In the genomic region with DNA sequence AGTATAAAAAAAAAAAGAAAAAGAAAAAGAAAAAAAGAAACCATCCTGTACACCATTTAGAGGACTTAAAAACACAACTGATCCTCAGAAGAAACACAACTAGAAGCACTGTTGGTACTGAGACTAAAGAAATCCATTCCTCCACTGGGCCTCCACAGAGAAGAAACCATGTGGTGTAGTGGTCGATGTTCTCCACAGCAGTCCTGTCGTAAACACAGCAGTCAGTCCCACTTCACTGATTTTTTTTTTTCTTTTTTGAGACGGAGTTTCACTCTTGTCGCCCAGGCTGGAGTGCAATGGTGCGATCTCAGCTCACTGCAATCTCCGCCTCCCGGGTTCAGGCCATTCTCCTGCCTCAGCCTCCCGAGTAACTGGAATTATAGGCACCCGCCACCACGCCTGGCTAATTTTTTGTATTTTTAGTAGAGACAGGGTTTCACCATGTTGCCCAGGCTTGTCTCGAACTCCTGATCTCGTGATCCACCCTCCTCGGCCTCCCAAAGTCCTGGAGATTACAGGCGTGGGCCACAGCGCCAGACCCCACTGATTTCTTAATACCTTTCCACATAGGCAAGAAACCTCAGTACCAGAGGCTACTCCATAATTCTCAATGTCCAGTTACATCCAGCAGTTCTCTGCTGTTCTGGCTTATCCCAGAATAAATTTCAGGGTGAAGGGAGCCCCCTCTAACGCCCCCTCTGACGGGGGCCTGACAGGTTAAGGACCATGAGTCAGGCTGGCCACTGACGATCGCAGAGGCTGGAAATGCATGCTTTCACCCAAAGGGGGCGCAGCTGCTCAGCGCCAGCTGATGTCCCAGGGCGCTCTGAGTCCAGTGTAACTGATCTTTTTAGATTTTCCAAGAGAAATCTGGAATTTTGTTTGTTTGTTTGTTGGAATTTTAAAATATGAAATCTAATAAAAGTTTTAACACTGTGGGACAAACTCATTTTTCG, we compare ENCODE assay signal across 9 cellular contexts. TPM values are rescaled to one million over a fixed set of nuclear protein-coding genes. Genes with fewer than 3 reads are reported as not detected.
DNase-seq lines count a peak whose midpoint lies in the region; TF ChIP-seq lines count a peak whose summit lies in the region.
"Had no signal": no experiment of that assay in that cellular context is flagged by ENCODE, and none has a peak within 500 bp of the region (broad histone marks: within the 10 kb centered on the region; RNA-seq: fewer than 3 reads in every experiment).

No MANE protein-coding gene starts in this region.

- no peaks in the 10 kb centered on the region for H3K9me3 Mint-ChIP-seq in activated T-helper 1 cell treated with anti-CD3 and anti-CD28 coated beads, Interleukin-12 subunit alpha, Interleukin-12 subunit beta, Interleukin-2, Interleukin-4 antibody, amounts not matched to agents 30 ng/mL and 10 ng/mL and 1 ng/mL, durations not matched to agents 14 hours and 24 hours and 36 hours

- BruUV-seq in mammary epithelial cell (replicated peaks; lab: Mats Ljungman, UMichigan), result no TSS peak

- no peak overlapping the region for H3K27ac Mint-ChIP-seq in activated T-helper 1 cell treated with anti-CD3 and anti-CD28 coated beads, Interleukin-12 subunit alpha, Interleukin-12 subunit beta, Interleukin-2, Interleukin-4 antibody, amounts not matched to agents 30 ng/mL and 10 ng/mL and 1 ng/mL, durations not matched to agents 14 hours and 24 hours and 36 hours

- H3K4me3 ChIP-seq in mammary epithelial cell (replicated peaks in 1 of 3; ENCODE audit: insufficient read depth in 1 of 3, low read depth in 2 of 3, low read length in 3 of 3), result no peak overlapping the region
- peak overlapping the region in 2 of 3 donors; percentile 3 to 6 for H3K4me3 ChIP-seq in liver (ENCODE audit: low read depth in 1 of 3, low read length in 3 of 3)
- peak overlapping the region in 1 of 2 donors; percentile 26 for H3K4me3 ChIP-seq in tibial artery

- H3K27ac ChIP-seq in mammary epithelial cell (ENCODE audit: insufficient read depth, low read depth, low read length) (no peak overlapping the region), liver (ENCODE audit: low read depth in 1 of 2, low read length in 2 of 2) (no peak overlapping the region), tibial artery (no peak overlapping the region)

- no peaks in the 10 kb centered on the region for H3K4me1 Mint-ChIP-seq in activated T-helper 1 cell treated with anti-CD3 and anti-CD28 coated beads, Interleukin-12 subunit alpha, Interleukin-12 subunit beta, Interleukin-2, Interleukin-4 antibody, amounts not matched to agents 30 ng/mL and 10 ng/mL and 1 ng/mL, durations not matched to agents 14 hours and 24 hours and 36 hours (ENCODE audit: low read depth)

- no peaks in the 10 kb centered on the region for H3K36me3 Mint-ChIP-seq in activated T-helper 1 cell treated with anti-CD3 and anti-CD28 coated beads, Interleukin-12 subunit alpha, Interleukin-12 subunit beta, Interleukin-2, Interleukin-4 antibody, amounts not matched to agents 30 ng/mL and 10 ng/mL and 1 ng/mL, durations not matched to agents 14 hours and 24 hours and 36 hours (ENCODE audit: low read depth)

- intact Hi-C loops in mammary epithelial cell (cut with micrococcal nuclease), result loop anchor here (1.0 to 5.0 kb wide), 3 partner anchors 139 to 316 kb away; no protein-coding TSS in a partner anchor
- intact Hi-C loops in tibial artery (cut with DNase I; ENCODE audit: low total_unique reads), result no loop called here
- intact Hi-C loops in activated T-helper 1 cell treated with anti-CD3 and anti-CD28 coated beads, Interleukin-12 subunit alpha, Interleukin-12 subunit beta, Interleukin-2, Interleukin-4 antibody, amounts not matched to agents 30 ng/mL and 10 ng/mL and 1 ng/mL, durations not matched to agents 14 hours and 24 hours and 36 hours (cut with micrococcal nuclease), result no loop called here

- WGBS in mammary epithelial cell (ENCODE audit: low coverage, missing lambda C conversion rate), result 59% methylated on average over 17 of the region's 23 CpGs
- WGBS in liver, result 49% methylated on average over 23 of the region's 23 CpGs

- H2AFZ ChIP-seq in mammary epithelial cell (ENCODE audit: low read depth, low read length), result no peak overlapping the region

- no peaks in the 10 kb centered on the region for H3K9me3 ChIP-seq in mammary epithelial cell (replicated peaks; ENCODE audit: insufficient read depth, low read length)
- H3K9me3 ChIP-seq in liver (ENCODE audit: control insufficient read depth in 4 of 4, low read length in 3 of 4), result no peaks in the 10 kb centered on the region
- H3K9me3 ChIP-seq in tibial artery, result no peaks in the 10 kb centered on the region

- in situ Hi-C loops in mammary epithelial cell (cut with MboI; ENCODE audit: low sequenced_read_pairs in 2 of 2), result loop anchor here in 1 of 2 donors (5.0 kb wide), 1 partner anchor 136 kb away; no protein-coding TSS in a partner anchor

- CTCF ChIA-PET in mammary epithelial cell (lab: Charles Lee; ENCODE audit: low non-redundant PET), result interaction anchor here (0.6 kb wide), 1 partner anchor 57 kb away, joined by 5 read pairs; no protein-coding TSS in a partner anchor

- no peaks in the 10 kb centered on the region for H3K79me2 ChIP-seq in mammary epithelial cell (ENCODE audit: insufficient read depth, low read length)

- dilution Hi-C loops in mammary epithelial cell (cut with HindIII; ENCODE audit: low sequenced_read_pairs), result no loop called here

- peak; percentile 23 for DNase-seq in NCI-H2196 (lab: John Stamatoyannopoulos, UW; ENCODE audit: unreplicated experiment)
- DNase-seq in NCI-H2196 treated with DMSO at 0.1 percent for 48 hours (lab: John Stamatoyannopoulos, UW; ENCODE audit: unreplicated experiment), result no peak
- DNase-seq in NCI-H2029 (lab: John Stamatoyannopoulos, UW), result peak; percentile 1
- no peak for DNase-seq in mammary epithelial cell
- no peak for DNase-seq in tibial artery
- no peak for DNase-seq in activated T-helper 1 cell treated with anti-CD3 and anti-CD28 coated beads, Interleukin-12 subunit alpha, Interleukin-12 subunit beta, Interleukin-2, Interleukin-4 antibody, amounts not matched to agents 30 ng/mL and 10 ng/mL and 1 ng/mL, durations not matched to agents 14 hours and 24 hours and 36 hours (ENCODE audit: low spot score)
- no peak for DNase-seq in mesenteric fat pad (ENCODE audit: low spot score)

- peak; percentile 69 to 75 for TF ChIP-seq CTCF in mammary epithelial cell (conservative IDR thresholded peaks at IDR 0.05 in 1 of 2, IDR thresholded peaks at IDR 0.05 in 1 of 2; ENCODE audit: extremely low read depth in 1 of 2, insufficient read depth in 1 of 2, low read depth in 1 of 2, low read length in 2 of 2)
- peak; percentile 75 for TF ChIP-seq CTCF in liver (IDR thresholded peaks at IDR 0.05; ENCODE audit: low read depth, low read length, missing input control)
- peak; percentile 55 to 77 for TF ChIP-seq CTCF in tibial artery (IDR thresholded peaks at IDR 0.05)

- H3K4me1 ChIP-seq in mammary epithelial cell (ENCODE audit: insufficient read depth, low read length) (no peaks in the 10 kb centered on the region), liver (ENCODE audit: control insufficient read depth in 4 of 4, insufficient read depth in 4 of 4, low read length in 3 of 4) (peaks cover 3 to 6% (median 6%) of the 10 kb centered on the region in 4 donors), tibial artery (peaks cover 0 to 7% (median 2%) of the 10 kb centered on the region in 4 donors)

- H3K27me3 ChIP-seq in mammary epithelial cell (ENCODE audit: insufficient read depth, low read length) (no peaks in the 10 kb centered on the region), liver (ENCODE audit: control insufficient read depth in 4 of 4, insufficient read depth in 4 of 4, low read length in 3 of 4) (no peaks in the 10 kb centered on the region), tibial artery (peaks cover 0 to 3% of the 10 kb centered on the region in 2 donors)

- H3K9ac ChIP-seq in mammary epithelial cell (ENCODE audit: insufficient read depth, low read length), result no peak overlapping the region
- peak overlapping the region in 1 of 2 donors; percentile 31 for H3K9ac ChIP-seq in liver (ENCODE audit: low read depth in 1 of 2, low read length in 2 of 2)

- H3K4me2 ChIP-seq in mammary epithelial cell (ENCODE audit: insufficient read depth, low read depth, low read length), result no peak overlapping the region

- TF ChIP-seq RAD21 in liver (IDR thresholded peaks at IDR 0.05), result peak; percentile 78 to 79

- no peaks in the 10 kb centered on the region for H4K20me1 ChIP-seq in mammary epithelial cell (ENCODE audit: insufficient read depth, low read length)

- peaks cover 5% of the 10 kb centered on the region for H3K27me3 Mint-ChIP-seq in activated T-helper 1 cell treated with anti-CD3 and anti-CD28 coated beads, Interleukin-12 subunit alpha, Interleukin-12 subunit beta, Interleukin-2, Interleukin-4 antibody, amounts not matched to agents 30 ng/mL and 10 ng/mL and 1 ng/mL, durations not matched to agents 14 hours and 24 hours and 36 hours (ENCODE audit: insufficient read depth)

- H3K36me3 ChIP-seq in mammary epithelial cell (ENCODE audit: insufficient read depth, low read length), result no peaks in the 10 kb centered on the region
- H3K36me3 ChIP-seq in liver (ENCODE audit: control insufficient read depth in 4 of 4, insufficient read depth in 3 of 4, low read depth in 1 of 4, low read length in 3 of 4), result no peaks in the 10 kb centered on the region
- H3K36me3 ChIP-seq in tibial artery, result no peaks in the 10 kb centered on the region

- no peak overlapping the region for H3K4me3 Mint-ChIP-seq in activated T-helper 1 cell treated with anti-CD3 and anti-CD28 coated beads, Interleukin-12 subunit alpha, Interleukin-12 subunit beta, Interleukin-2, Interleukin-4 antibody, amounts not matched to agents 30 ng/mL and 10 ng/mL and 1 ng/mL, durations not matched to agents 14 hours and 24 hours and 36 hours

RNA-seq across cellular contexts. Expression of gene FFAR4, which starts 24.8 kb away (rescaled TPM):
- total RNA-seq in mammary epithelial cell (not detected), liver (under 1 TPM; 0.14 to 0.17 TPM), mesenteric fat pad (2.3 TPM)
- polyA plus RNA-seq in mammary epithelial cell (not detected), liver (under 1 TPM; 0.21 to 0.28 TPM)
- polyA minus RNA-seq in mammary epithelial cell, result not detected
- total RNA-seq in activated T-helper 1 cell treated with anti-CD3 and anti-CD28 coated beads, Interleukin-12 subunit alpha, Interleukin-12 subunit beta, Interleukin-2, Interleukin-4 antibody, amounts not matched to agents 30 ng/mL and 10 ng/mL and 1 ng/mL, durations not matched to agents 14 hours and 24 hours and 36 hours, result not detected in 2 replicates
- total RNA-seq: activated CD8-positive, alpha-beta memory T cell treated with anti-CD3 and anti-CD28 coated beads for 36 hours had no signal

RNA-seq across cellular contexts. Expression of gene CEP55, which starts 45.3 kb away (rescaled TPM):
- 10 to 100 TPM in 1 of 2 donors, 1 to 10 TPM in 1; 1.2 to 35.4 TPM for total RNA-seq in mammary epithelial cell
- 26.8 TPM for polyA plus RNA-seq in mammary epithelial cell
- 18.2 TPM for polyA minus RNA-seq in mammary epithelial cell
- 1 to 10 TPM in 1 of 2 donors, under 1 TPM in 1; under 0.01 to 4.1 TPM for total RNA-seq in liver
- polyA plus RNA-seq in liver, result under 1 TPM; 0.10 to 0.82 TPM
- 53.0 and 55.7 TPM in 2 replicates for total RNA-seq in activated T-helper 1 cell treated with anti-CD3 and anti-CD28 coated beads, Interleukin-12 subunit alpha, Interleukin-12 subunit beta, Interleukin-2, Interleukin-4 antibody, amounts not matched to agents 30 ng/mL and 10 ng/mL and 1 ng/mL, durations not matched to agents 14 hours and 24 hours and 36 hours
- total RNA-seq in mesenteric fat pad, result 0.16 TPM

RNA-seq across cellular contexts. Expression of gene RBP4, which starts 59.4 kb away (rescaled TPM):
- total RNA-seq in mammary epithelial cell (not detected), liver (1,000 to 10,000 TPM; 1,174 to 2,873 TPM), mesenteric fat pad (977 TPM)
- polyA plus RNA-seq in mammary epithelial cell (not detected), liver (over 10,000 TPM in 1 of 2 donors, 1,000 to 10,000 TPM in 1; 5,034 to 10,329 TPM)
- not detected for polyA minus RNA-seq in mammary epithelial cell
- total RNA-seq in activated T-helper 1 cell treated with anti-CD3 and anti-CD28 coated beads, Interleukin-12 subunit alpha, Interleukin-12 subunit beta, Interleukin-2, Interleukin-4 antibody, amounts not matched to agents 30 ng/mL and 10 ng/mL and 1 ng/mL, durations not matched to agents 14 hours and 24 hours and 36 hours, result not detected in 2 replicates
- total RNA-seq: activated CD8-positive, alpha-beta memory T cell treated with anti-CD3 and anti-CD28 coated beads for 36 hours had no signal

RNA-seq across cellular contexts. Expression of gene MYOF, which starts 59.5 kb away (rescaled TPM):
- total RNA-seq in mammary epithelial cell, result 100 to 1,000 TPM; 273 to 311 TPM
- 117 TPM for polyA plus RNA-seq in mammary epithelial cell
- polyA minus RNA-seq in mammary epithelial cell, result 242 TPM
- total RNA-seq in liver, result 1 to 10 TPM; 4.0 to 5.7 TPM
- polyA plus RNA-seq in liver, result 1 to 10 TPM in 1 of 2 donors, under 1 TPM in 1; 0.89 to 2.5 TPM
- 13.4 and 13.7 TPM in 2 replicates for total RNA-seq in activated T-helper 1 cell treated with anti-CD3 and anti-CD28 coated beads, Interleukin-12 subunit alpha, Interleukin-12 subunit beta, Interleukin-2, Interleukin-4 antibody, amounts not matched to agents 30 ng/mL and 10 ng/mL and 1 ng/mL, durations not matched to agents 14 hours and 24 hours and 36 hours
- total RNA-seq in mesenteric fat pad, result 87.8 TPM

Comparison
In these comparisons a context has a peak if more than half of its experiments do, and no peak if none do; other contexts are left out.
1. DNase-seq: peak in NCI-H2196 (single experiment) and NCI-H2029 (single experiment); none in NCI-H2196 treated with DMSO at 0.1 percent for 48 hours (single experiment), mammary epithelial cell (single experiment), tibial artery (0 of 2), activated T-helper 1 cell treated with anti-CD3 and anti-CD28 coated beads, Interleukin-12 subunit alpha, Interleukin-12 subunit beta, Interleukin-2, Interleukin-4 antibody, amounts not matched to agents 30 ng/mL and 10 ng/mL and 1 ng/mL, durations not matched to agents 14 hours and 24 hours and 36 hours (single experiment) and mesenteric fat pad (single experiment).
2. H3K4me3 ChIP-seq: peak in liver (2 of 3); none in mammary epithelial cell (0 of 3).
3. RNA of gene RBP4, which starts 59.4 kb away (total RNA-seq): 1,174 to 2,873 TPM in liver and 977 TPM in mesenteric fat pad (single experiment); not detected in mammary epithelial cell and not detected in activated T-helper 1 cell treated with anti-CD3 and anti-CD28 coated beads, Interleukin-12 subunit alpha, Interleukin-12 subunit beta, Interleukin-2, Interleukin-4 antibody, amounts not matched to agents 30 ng/mL and 10 ng/mL and 1 ng/mL, durations not matched to agents 14 hours and 24 hours and 36 hours; every median in the first group is over 100 times any median in the second.
4. Peak in every context shown above with its lines, with median percentiles within 50 percentile points of each other: CTCF ChIP-seq.